ENCODE assay signal across 10 cellular contexts in the genomic region with DNA sequence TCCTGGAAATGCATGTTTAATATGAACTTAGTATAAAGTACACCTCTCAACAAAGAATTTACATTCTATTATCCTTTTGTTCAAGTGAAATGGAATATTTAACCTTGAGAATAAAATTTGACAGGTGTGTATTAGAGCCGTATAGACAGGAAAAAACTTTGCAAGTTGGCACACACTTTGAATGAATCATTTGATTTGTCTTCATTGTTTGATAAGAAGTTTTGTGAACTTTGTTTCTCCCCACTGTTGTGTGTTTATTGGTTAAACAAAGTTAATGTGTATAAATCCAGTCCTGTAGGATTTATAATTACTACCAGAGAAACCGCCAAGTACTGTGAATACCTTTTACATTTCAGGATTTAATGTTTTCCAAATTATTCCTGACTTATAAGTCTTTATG. TPM values are rescaled to one million over a fixed set of nuclear protein-coding genes. Genes with fewer than 3 reads are reported as not detected.
DNase-seq lines count a peak whose midpoint lies in the region; ATAC-seq and TF ChIP-seq lines count a peak whose summit lies in the region.
"Had no signal": no experiment of that assay in that cellular context is flagged by ENCODE, and none has a peak within 500 bp of the region (broad histone marks: within the 10 kb centered on the region; RNA-seq: fewer than 3 reads in every experiment).

No MANE protein-coding gene starts in this region.

- CTCF ChIA-PET in PC-9 (lab: Charles Lee) = interaction anchor here (1.1 kb wide), 1 partner anchor 61 kb away, joined by 3 read pairs; no protein-coding TSS in a partner anchor

- no peak for TF ChIP-seq POLR2A in esophagus muscularis mucosa (IDR thresholded peaks at IDR 0.05; ENCODE audit: low read depth)

- H3K27me3 Mint-ChIP-seq in osteocyte (ENCODE audit: unreplicated experiment) = no peaks in the 10 kb centered on the region

- no peak for TF ChIP-seq EP300 in esophagus muscularis mucosa (IDR thresholded peaks at IDR 0.05)

- H3K4me3 ChIP-seq in GM08714 (ENCODE audit: low read length) (peak overlapping the region; percentile 69; the same call in 1 of the 2 replicates), PC-9 (peak overlapping the region; percentile 94), esophagus muscularis mucosa (peak overlapping the region; percentile 92 to 97 (median 96))

- H3K4me1 Mint-ChIP-seq in osteocyte (ENCODE audit: unreplicated experiment) = peaks cover 57% of the 10 kb centered on the region

- no peaks in the 10 kb centered on the region for H3K9me2 ChIP-seq in PC-9 (ENCODE audit: insufficient read depth)

- no peak overlapping the region for H3K27ac Mint-ChIP-seq in osteocyte (ENCODE audit: unreplicated experiment)

- H3F3A ChIP-seq in PC-9 (ENCODE audit: insufficient read depth, low read depth) = peaks cover 28% of the 10 kb centered on the region

- ATAC-seq in GM21529 (IDR thresholded peaks at IDR 0.05; ENCODE audit: unreplicated experiment) (no peak), HG02763 (IDR thresholded peaks at IDR 0.05; ENCODE audit: unreplicated experiment) (no peak)

- H3K36me3 ChIP-seq in PC-9 (ENCODE audit: low read depth) (no peaks in the 10 kb centered on the region), esophagus muscularis mucosa (no peaks in the 10 kb centered on the region)

- peak overlapping the region; percentile 92 for H3K4me2 ChIP-seq in PC-9

- H3K27ac ChIP-seq in PC-9 = peak overlapping the region; percentile 27; the same call in 1 of the 2 replicates
- H3K27ac ChIP-seq in esophagus muscularis mucosa (replicated peaks in 1 of 4) = peak overlapping the region in 3 of 4 donors; percentile 97 to 99 (median 98)

- H3K27me3 ChIP-seq in PC-9 (ENCODE audit: insufficient read depth, low read depth) = no peaks in the 10 kb centered on the region
- no peaks in the 10 kb centered on the region for H3K27me3 ChIP-seq in esophagus muscularis mucosa

- in situ Hi-C loops in GM13976 (cut with MboI; ENCODE audit: low sequenced_read_pairs, unreplicated experiment) = no loop called here

- no peaks in the 10 kb centered on the region; the same call in 1 of the 2 replicates for H4K20me1 ChIP-seq in PC-9 (ENCODE audit: insufficient read depth)

- no peaks in the 10 kb centered on the region for H3K36me3 Mint-ChIP-seq in osteocyte (ENCODE audit: unreplicated experiment)

- BruUV-seq in PC-9 (replicated peaks; lab: Mats Ljungman, UMichigan) = no TSS peak

- H3K4me1 ChIP-seq in PC-9 (replicated peaks; ENCODE audit: insufficient read depth) = peaks cover 57% of the 10 kb centered on the region
- peaks cover 11 to 52% (median 35%) of the 10 kb centered on the region in 4 donors for H3K4me1 ChIP-seq in esophagus muscularis mucosa

- H2AFZ ChIP-seq in PC-9 = peak overlapping the region; percentile 52

- no peaks in the 10 kb centered on the region for H3K9me3 ChIP-seq in PC-9 (ENCODE audit: insufficient read depth, low read depth)
- H3K9me3 ChIP-seq in esophagus muscularis mucosa = no peaks in the 10 kb centered on the region

- 33% methylated on average over 2 of the region's 2 CpGs for WGBS in esophagus muscularis mucosa

- TF ChIP-seq CTCF in PC-9 (conservative IDR thresholded peaks at IDR 0.05) (no peak), esophagus muscularis mucosa (IDR thresholded peaks at IDR 0.05) (no peak), osteocyte (IDR thresholded peaks at IDR 0.05) (no peak), GM13976 (IDR thresholded peaks at IDR 0.05; ENCODE audit: borderline replicate concordance, control extremely low read depth, extremely low read depth, insufficient read depth, missing control alignments) (no peak)

- no peak for DNase-seq in PC-9
- no peak for DNase-seq in esophagus muscularis mucosa (ENCODE audit: extremely low spot score)
- DNase-seq in osteocyte (ENCODE audit: extremely low spot score, unreplicated experiment) = no peak
- DNase-seq in GM13976 (ENCODE audit: low spot score) = no peak
- DNase-seq in epidermal melanocyte (ENCODE audit: insufficient read length, low spot score) = no peak
- DNase-seq: DMS 273 treated with DMSO at 0.1 percent for 48 hours, islet precursor cell had no signal

- intact Hi-C loops in PC-9 (cut with micrococcal nuclease; ENCODE audit: unreplicated experiment) = no loop called here
- intact Hi-C loops in esophagus muscularis mucosa (cut with DNase I) = loop anchor here (5.0 kb wide), 1 partner anchor 58 kb away; a partner anchor contains a TSS

- no peaks in the 10 kb centered on the region for H3K9me3 Mint-ChIP-seq in osteocyte (ENCODE audit: unreplicated experiment)

- H3K79me2 ChIP-seq in PC-9 (ENCODE audit: low read depth) = peaks cover 69% of the 10 kb centered on the region

- POLR2A ChIA-PET in PC-9 (lab: Charles Lee; ENCODE audit: unreplicated experiment) = interaction anchor here (0.6 kb wide), 1 partner anchor 77 kb away, joined by 4 read pairs; no protein-coding TSS in a partner anchor

- H3K4me3 Mint-ChIP-seq in osteocyte (ENCODE audit: unreplicated experiment) = peak overlapping the region; percentile 76

RNA-seq across cellular contexts. Expression of a gene that starts 2.0 kb away (rescaled TPM):
- total RNA-seq in PC-9 (2021) (8.9 and 10.3 TPM in 2 replicates), esophagus muscularis mucosa (100 to 1,000 TPM in 2 of 4 donors, 10 to 100 TPM in 2; 75.5 to 119 (median 99.3) TPM), osteocyte (6.0 and 6.3 TPM in 2 replicates)
